ENCODE assay signal across 23 cellular contexts in genomic region chr11:12817681-12818332, GRCh38.
DNase-seq lines count a peak whose midpoint lies in the region; ATAC-seq and TF ChIP-seq lines count a peak whose summit lies in the region.
"Had no signal": no experiment of that assay in that cellular context is flagged by ENCODE, and none has a peak within 500 bp of the region (broad histone marks: within the 10 kb centered on the region; RNA-seq: fewer than 3 reads in every experiment).

No MANE protein-coding gene starts in this region.

- peaks cover 18% of the 10 kb centered on the region for H3K27me3 Mint-ChIP-seq in HFFc6 (ENCODE audit: insufficient read depth)
- peaks cover 21% of the 10 kb centered on the region for H3K27me3 Mint-ChIP-seq in activated naive CD8-positive, alpha-beta T cell treated with anti-CD3 and anti-CD28 coated beads, Interleukin-2, amount 50 U/mL, for 24 hours

- no peaks in the 10 kb centered on the region for H3K9me3 Mint-ChIP-seq in HFFc6
- H3K9me3 Mint-ChIP-seq in activated naive CD8-positive, alpha-beta T cell treated with anti-CD3 and anti-CD28 coated beads, Interleukin-2, amount 50 U/mL, for 24 hours = no peaks in the 10 kb centered on the region
- H3K9me3 Mint-ChIP-seq: activated T-helper 17 cell treated with anti-CD3 and anti-CD28 coated beads, Interleukin-2, amount 50 U/mL, for 72 hours; T-helper 2 cell treated with Interferon-gamma antibody and Interleukin-4, amounts not matched to agents 5 μg/mL and 100 μg/mL, for 36 hours had no signal

- peaks cover 19% of the 10 kb centered on the region for H3K36me3 Mint-ChIP-seq in HFFc6 (ENCODE audit: low read depth)
- no peaks in the 10 kb centered on the region for H3K36me3 Mint-ChIP-seq in activated naive CD8-positive, alpha-beta T cell treated with anti-CD3 and anti-CD28 coated beads, Interleukin-2, amount 50 U/mL, for 24 hours (ENCODE audit: low read depth)
- H3K36me3 Mint-ChIP-seq: activated naive CD8-positive, alpha-beta T cell; CD4-positive, alpha-beta memory T cell had no signal

- H3K27me3 ChIP-seq in subcutaneous abdominal adipose tissue (ENCODE audit: control insufficient read depth in 5 of 5, insufficient read depth in 4 of 5, low read length in 5 of 5) = no peaks in the 10 kb centered on the region
- H3K27me3 ChIP-seq: body of pancreas, esophagus squamous epithelium had no signal

- peak overlapping the region; percentile 91 for H3K27ac ChIP-seq in subcutaneous abdominal adipose tissue (ENCODE audit: low read depth, low read length)

- no peak overlapping the region for H3K4me3 ChIP-seq in subcutaneous abdominal adipose tissue (ENCODE audit: low read depth in 1 of 5, low read length in 5 of 5)
- H3K4me3 ChIP-seq: body of pancreas, esophagus squamous epithelium had no signal

- no peak for TF ChIP-seq CTCF in HFFc6 (IDR thresholded peaks at IDR 0.05)

- H3K36me3 ChIP-seq in subcutaneous abdominal adipose tissue (ENCODE audit: control insufficient read depth in 5 of 5, insufficient read depth in 5 of 5, low read length in 5 of 5) = no peaks in the 10 kb centered on the region
- H3K36me3 ChIP-seq: esophagus squamous epithelium had no signal

- peak overlapping the region; percentile 82 for H3K27ac Mint-ChIP-seq in HFFc6
- H3K27ac Mint-ChIP-seq in activated naive CD8-positive, alpha-beta T cell treated with anti-CD3 and anti-CD28 coated beads, Interleukin-2, amount 50 U/mL, for 24 hours = no peak overlapping the region
- H3K27ac Mint-ChIP-seq: activated naive CD8-positive, alpha-beta T cell; activated T-helper 17 cell treated with anti-CD3 and anti-CD28 coated beads, Interleukin-2, amount 50 U/mL, for 72 hours; CD4-positive, alpha-beta memory T cell; T-helper 2 cell treated with Interferon-gamma antibody and Interleukin-4, amounts not matched to agents 5 μg/mL and 100 μg/mL, for 36 hours had no signal

- no peak for ATAC-seq in activated naive CD8-positive, alpha-beta T cell treated with anti-CD3 and anti-CD28 coated beads, Interleukin-2, amount 50 U/mL, for 24 hours
- ATAC-seq: activated T-helper 17 cell treated with anti-CD3 and anti-CD28 coated beads, Interleukin-2, amount 50 U/mL, for 72 hours; body of pancreas; PC-3 had no signal

- H3K4me1 ChIP-seq in subcutaneous abdominal adipose tissue (ENCODE audit: control insufficient read depth in 5 of 5, insufficient read depth in 5 of 5, low read length in 5 of 5) = peaks cover 16 to 57% (median 53%) of the 10 kb centered on the region in 5 donors

- H3K9me3 ChIP-seq in subcutaneous abdominal adipose tissue (ENCODE audit: control insufficient read depth in 5 of 5, low read length in 5 of 5) = no peaks in the 10 kb centered on the region
- H3K9me3 ChIP-seq: body of pancreas, esophagus squamous epithelium had no signal

- DNase-seq in HFFc6 (no peak), SW480 (ENCODE audit: low spot score) (peak; percentile 82), foreskin melanocyte (peak; percentile 98), T1000 (lab: John Stamatoyannopoulos, UW) (no peak), GM19240 (ENCODE audit: insufficient read length, low spot score) (no peak)
- no peak for DNase-seq in activated naive CD8-positive, alpha-beta T cell treated with anti-CD3 and anti-CD28 coated beads, Interleukin-2, amount 50 U/mL, for 24 hours
- DNase-seq: activated CD4-positive, alpha-beta T cell treated with anti-CD3 and anti-CD28 coated beads, Interleukin-2, amount 50 U/mL, for 1 hour; body of pancreas; CD4-positive, alpha-beta memory T cell; DMS153; effector memory CD4-positive, alpha-beta T cell; esophagus squamous epithelium; glutamatergic neuron; Kasumi-1; NCI-H1092; NCI-H2029; NCI-H345; PC-3; retina had no signal

- peaks cover 96% of the 10 kb centered on the region for H3K4me1 Mint-ChIP-seq in HFFc6 (ENCODE audit: low read depth)
- no peaks in the 10 kb centered on the region for H3K4me1 Mint-ChIP-seq in activated naive CD8-positive, alpha-beta T cell treated with anti-CD3 and anti-CD28 coated beads, Interleukin-2, amount 50 U/mL, for 24 hours
- H3K4me1 Mint-ChIP-seq: activated T-helper 17 cell treated with anti-CD3 and anti-CD28 coated beads, Interleukin-2, amount 50 U/mL, for 72 hours had no signal

- H3K9ac ChIP-seq in subcutaneous abdominal adipose tissue (ENCODE audit: low read length in 5 of 5) = no peak overlapping the region

- H3K4me3 Mint-ChIP-seq in HFFc6 = peak overlapping the region; percentile 25; the same call in 1 of the 2 replicates
- no peak overlapping the region for H3K4me3 Mint-ChIP-seq in activated naive CD8-positive, alpha-beta T cell treated with anti-CD3 and anti-CD28 coated beads, Interleukin-2, amount 50 U/mL, for 24 hours
- H3K4me3 Mint-ChIP-seq: activated naive CD8-positive, alpha-beta T cell; activated T-helper 17 cell treated with anti-CD3 and anti-CD28 coated beads, Interleukin-2, amount 50 U/mL, for 72 hours; CD4-positive, alpha-beta memory T cell; T-helper 2 cell treated with Interferon-gamma antibody and Interleukin-4, amounts not matched to agents 5 μg/mL and 100 μg/mL, for 36 hours had no signal

Comparison
In these comparisons a context has a peak if more than half of its experiments do, and no peak if none do; other contexts are left out.
1. DNase-seq: peak in SW480 (single experiment) and foreskin melanocyte (single experiment); none in HFFc6 (single experiment), activated naive CD8-positive, alpha-beta T cell treated with anti-CD3 and anti-CD28 coated beads, Interleukin-2, amount 50 U/mL, for 24 hours (single experiment), T1000 (single experiment) and GM19240 (single experiment).